ENCODE assay signal across 8 cellular contexts in genomic region chr3:27714692-27715453, GRCh38. TPM values are rescaled to one million over a fixed set of nuclear protein-coding genes. Genes with fewer than 3 reads are reported as not detected.
DNase-seq lines count a peak whose midpoint lies in the region; ATAC-seq and TF ChIP-seq lines count a peak whose summit lies in the region.

No MANE protein-coding gene starts in this region.

- peaks cover 18 to 73% (median 20%) of the 10 kb centered on the region in 3 donors for H3K36me3 Mint-ChIP-seq in CD8-positive, alpha-beta memory T cell
- H3K36me3 Mint-ChIP-seq in IgD-negative memory B cell (no peaks in the 10 kb centered on the region), neural crest cell (ENCODE audit: low read depth) (no peaks in the 10 kb centered on the region)

- DNase-seq in CD8-positive, alpha-beta memory T cell, result peak in 2 of 5 donors; percentile 20 to 53
- DNase-seq in effector memory CD4-positive, alpha-beta T cell, result no peak
- DNase-seq in neural crest cell (ENCODE audit: low read depth, low spot score) (no peak), sciatic nerve (ENCODE audit: low spot score) (no peak), MV-4-11 (lab: John Stamatoyannopoulos, UW) (no peak), NCI-H146 treated with DMSO at 0.1 percent for 48 hours (lab: John Stamatoyannopoulos, UW; ENCODE audit: unreplicated experiment) (no peak)

- peaks cover 44 to 70% (median 53%) of the 10 kb centered on the region in 3 donors for H3K4me1 Mint-ChIP-seq in CD8-positive, alpha-beta memory T cell
- H3K4me1 Mint-ChIP-seq in IgD-negative memory B cell (peaks cover 18 to 23% (median 22%) of the 10 kb centered on the region in 3 donors), neural crest cell (peaks cover 30% of the 10 kb centered on the region)

- ATAC-seq in sciatic nerve, result no peak
- ATAC-seq in activated CD4-positive, CD25-positive, alpha-beta regulatory T cell treated with anti-CD3 and anti-CD28 coated beads, Interleukin-2, amount 50 U/mL, for 24 hours, result no peak

- POLR2A ChIA-PET in CD8-positive, alpha-beta memory T cell (lab: Charles Lee), result interaction anchor here (1.1 to 1.3 kb wide), 2 partner anchors 503 to 577 kb away, joined by 4 to 18 read pairs; no protein-coding TSS in a partner anchor

- H3K27ac Mint-ChIP-seq in CD8-positive, alpha-beta memory T cell, result peak overlapping the region; percentile 85 to 99 (median 96)
- H3K27ac Mint-ChIP-seq in IgD-negative memory B cell (peak overlapping the region; percentile 24 to 65 (median 63)), neural crest cell (ENCODE audit: unreplicated experiment) (no peak overlapping the region)

- CTCF ChIA-PET in CD8-positive, alpha-beta memory T cell (lab: Charles Lee), result interaction anchor here (0.6 to 3.4 kb wide), 8 partner anchors 8 to 634 kb away, joined by 3 to 20 read pairs (median 4); partner anchors contain the start of genes AZI2 and ZCWPW2

- H3K9me3 ChIP-seq in CD8-positive, alpha-beta memory T cell (ENCODE audit: low read length), result no peaks in the 10 kb centered on the region
- H3K9me3 ChIP-seq in effector memory CD4-positive, alpha-beta T cell (ENCODE audit: control insufficient read depth, low read length), result no peaks in the 10 kb centered on the region

- H3K4me3 Mint-ChIP-seq in CD8-positive, alpha-beta memory T cell, result peak overlapping the region; percentile 95 to 100 (median 99)
- peak overlapping the region; percentile 38 to 99 (median 96) for H3K4me3 Mint-ChIP-seq in IgD-negative memory B cell
- H3K4me3 Mint-ChIP-seq in neural crest cell, result peak overlapping the region; percentile 94

- TF ChIP-seq CTCF in neural crest cell (conservative IDR thresholded peaks at IDR 0.05), result no peak

- H3K9me3 Mint-ChIP-seq in CD8-positive, alpha-beta memory T cell, result no peaks in the 10 kb centered on the region
- H3K9me3 Mint-ChIP-seq in IgD-negative memory B cell (peaks cover 0 to 8% (median 0%) of the 10 kb centered on the region in 3 donors), neural crest cell (no peaks in the 10 kb centered on the region)

- H3K27me3 Mint-ChIP-seq in CD8-positive, alpha-beta memory T cell, result peaks cover 5 to 7% of the 10 kb centered on the region in 2 donors
- H3K27me3 Mint-ChIP-seq in IgD-negative memory B cell, result peaks cover 55% of the 10 kb centered on the region
- peaks cover 99% of the 10 kb centered on the region for H3K27me3 Mint-ChIP-seq in neural crest cell (ENCODE audit: low read depth)

- peak overlapping the region; percentile 72 for H3K27ac ChIP-seq in CD8-positive, alpha-beta memory T cell (ENCODE audit: low read depth, low read length)
- H3K27ac ChIP-seq in effector memory CD4-positive, alpha-beta T cell (ENCODE audit: insufficient read depth, low read length, poor library complexity, severe bottlenecking), result no peak overlapping the region

- H3K4me1 ChIP-seq in CD8-positive, alpha-beta memory T cell (ENCODE audit: insufficient read depth, low read length), result peaks cover 17% of the 10 kb centered on the region
- H3K4me1 ChIP-seq in effector memory CD4-positive, alpha-beta T cell (ENCODE audit: control insufficient read depth, insufficient read depth, low read length, poor library complexity, severe bottlenecking), result peaks cover 23% of the 10 kb centered on the region

- peak overlapping the region; percentile 84 for H3K4me3 ChIP-seq in CD8-positive, alpha-beta memory T cell (ENCODE audit: low read length)
- peak overlapping the region; percentile 13 for H3K4me3 ChIP-seq in effector memory CD4-positive, alpha-beta T cell (ENCODE audit: insufficient read depth, low read depth, low read length, poor library complexity, severe bottlenecking)

- peaks cover 6% of the 10 kb centered on the region for H3K36me3 ChIP-seq in CD8-positive, alpha-beta memory T cell (ENCODE audit: insufficient read depth, low read length)
- H3K36me3 ChIP-seq in effector memory CD4-positive, alpha-beta T cell (ENCODE audit: control insufficient read depth, insufficient read depth, low read length), result no peaks in the 10 kb centered on the region

- intact Hi-C loops in sciatic nerve (cut with DNase I), result no loop called here

- no peaks in the 10 kb centered on the region for H3K27me3 ChIP-seq in CD8-positive, alpha-beta memory T cell (ENCODE audit: insufficient read depth, low read length, poor library complexity, severe bottlenecking)
- H3K27me3 ChIP-seq in effector memory CD4-positive, alpha-beta T cell (replicated peaks; ENCODE audit: control insufficient read depth, insufficient read depth, low read length, poor library complexity, severe bottlenecking), result peaks cover 16% of the 10 kb centered on the region

RNA-seq across cellular contexts. Expression of gene EOMES, which starts 7.2 kb away (rescaled TPM):
- 10 to 100 TPM; 37.1 to 37.2 TPM for total RNA-seq in CD8-positive, alpha-beta memory T cell
- polyA plus RNA-seq in CD8-positive, alpha-beta memory T cell, result 188 TPM
- 1.1 TPM for polyA plus RNA-seq in IgD-negative memory B cell
- total RNA-seq in neural crest cell (not detected in 2 replicates), sciatic nerve (0.98 TPM)

Comparison
In these comparisons a context has a peak if more than half of its experiments do, and no peak if none do; other contexts are left out.
1. RNA of gene EOMES, which starts 7.2 kb away (total RNA-seq): 37.1 to 37.2 TPM in CD8-positive, alpha-beta memory T cell; 0.98 TPM in sciatic nerve (single experiment) and not detected in neural crest cell; every median in the first group is over 10 times any median in the second.
2. Peak in every context shown above with its lines, with median percentiles within 50 percentile points of each other: H3K4me3 Mint-ChIP-seq.